Comparison of ENCODE assay signal across 11 cellular contexts in genomic region chr5:147481857-147482256, GRCh38. TPM values are rescaled to one million over a fixed set of nuclear protein-coding genes. Genes with fewer than 3 reads are reported as not detected.
DNase-seq lines count a peak whose midpoint lies in the region; ATAC-seq and TF ChIP-seq lines count a peak whose summit lies in the region.
"Had no signal": no experiment of that assay in that cellular context is flagged by ENCODE, and none has a peak within 500 bp of the region (broad histone marks: within the 10 kb centered on the region; RNA-seq: fewer than 3 reads in every experiment).

No MANE protein-coding gene starts in this region.

- H3K27ac ChIP-seq in foreskin keratinocyte, result peak overlapping the region; percentile 71

- no peaks in the 10 kb centered on the region for H3K36me3 ChIP-seq in H7 (replicated peaks; ENCODE audit: control insufficient read depth, insufficient read depth, low read length)

- DNase-seq in AG08395 (ENCODE audit: low spot score), result peak; percentile 12
- peak; percentile 76 for DNase-seq in M059J (ENCODE audit: low read depth)
- peak; percentile 70 to 85 for DNase-seq in foreskin keratinocyte
- no peak for DNase-seq in amygdala (lab: John Stamatoyannopoulos, UW)
- no peak for DNase-seq in NCI-H187 treated with DMSO at 0.1 percent for 48 hours (lab: John Stamatoyannopoulos, UW)
- DNase-seq in stimulated activated CD4-positive, alpha-beta T cell treated with anti-CD3 and anti-CD28 coated beads, Interleukin-1b, Interleukin-23, amount 100 ng/mL, for 48 hours, result no peak
- DNase-seq in H7, result no peak
- DNase-seq: Caco-2, left cardiac atrium had no signal

- H3K4me3 ChIP-seq in H7 (ENCODE audit: insufficient read depth, low read depth, low read length), result no peak overlapping the region

- H3K4me1 ChIP-seq in foreskin keratinocyte, result peaks cover 18% of the 10 kb centered on the region
- H3K4me1 ChIP-seq: Caco-2 had no signal

- ATAC-seq in GM21381 (IDR thresholded peaks at IDR 0.05; ENCODE audit: unreplicated experiment) (peak; percentile 61), foreskin keratinocyte (no peak)
- ATAC-seq: HepG2 had no signal

- H3K27me3 ChIP-seq in foreskin keratinocyte, result no peaks in the 10 kb centered on the region
- H3K27me3 ChIP-seq in H7 (ENCODE audit: control insufficient read depth, insufficient read depth, low read length), result no peaks in the 10 kb centered on the region

- TF ChIP-seq CTCF in foreskin keratinocyte (conservative IDR thresholded peaks at IDR 0.05), result no peak

RNA-seq across cellular contexts. Expression of gene DPYSL3, which starts 28.0 kb away (rescaled TPM):
- 70.7 and 88.2 TPM in 2 replicates for total RNA-seq in M059J (2014; rRNA removed; shearing (Covaris generic))
- 29.4 and 53.6 TPM in 2 replicates for total RNA-seq in foreskin keratinocyte
- polyA plus RNA-seq in foreskin keratinocyte, result 14.5 and 24.3 TPM in 2 replicates
- total RNA-seq in H7 (2014; rRNA removed; shearing (Covaris generic)), result 184 and 312 TPM in 2 replicates

Comparison
In these comparisons a context has a peak if more than half of its experiments do, and no peak if none do; other contexts are left out.
1. DNase-seq: peak in AG08395 (single experiment), M059J (single experiment) and foreskin keratinocyte (2 of 2); none in amygdala (0 of 56), NCI-H187 treated with DMSO at 0.1 percent for 48 hours (single experiment), stimulated activated CD4-positive, alpha-beta T cell treated with anti-CD3 and anti-CD28 coated beads, Interleukin-1b, Interleukin-23, amount 100 ng/mL, for 48 hours (single experiment) and H7 (single experiment).